Comparison of ENCODE assay signal across 8 cellular contexts in genomic region chr11:70202898-70203748, GRCh38. TPM values are rescaled to one million over a fixed set of nuclear protein-coding genes. Genes with fewer than 3 reads are reported as not detected.
DNase-seq lines count a peak whose midpoint lies in the region; ATAC-seq, FAIRE-seq and TF ChIP-seq lines count a peak whose summit lies in the region.

Gene FADD, plus strand, starts transcription at chr11:70203296. Its CDS starts 164 bp downstream, at chr11:70203460.

- TF ChIP-seq CTCF in kidney (IDR thresholded peaks at IDR 0.05; ENCODE audit: borderline replicate concordance, extremely low read depth, insufficient read depth): no peak

- H3K4me1 Mint-ChIP-seq in central memory CD8-positive, alpha-beta T cell: peaks cover 31% of the 10 kb centered on the region

- peak; percentile 61 for ATAC-seq in GM18868 (IDR thresholded peaks at IDR 0.05; ENCODE audit: unreplicated experiment)
- ATAC-seq in HG03135 (IDR thresholded peaks at IDR 0.05; ENCODE audit: unreplicated experiment): peak; percentile 77
- peak; percentile 50 to 58 for ATAC-seq in activated CD4-positive, CD25-positive, alpha-beta regulatory T cell treated with anti-CD3 and anti-CD28 coated beads, Interleukin-2, amount 50 U/mL, for 24 hours
- ATAC-seq in central memory CD8-positive, alpha-beta T cell (replicated peaks; ENCODE audit: extremely low read depth, poor library complexity, severe bottlenecking): peak; percentile 67

- DNase-seq in ACHN: peak; percentile 94
- peak; percentile 90 for DNase-seq in NCI-H345 treated with DMSO at 0.1 percent for 48 hours (lab: John Stamatoyannopoulos, UW; ENCODE audit: unreplicated experiment)
- DNase-seq in central memory CD8-positive, alpha-beta T cell (ENCODE audit: low spot score in 2 of 2): peak; percentile 75 to 88
- DNase-seq in kidney: peak; percentile 95
- peak; percentile 82 to 83 for DNase-seq in stimulated activated CD4-positive, alpha-beta T cell treated with anti-CD3 and anti-CD28 coated beads, Interleukin-15, amount 100 ng/mL, for 1 hour (ENCODE audit: low read depth in 1 of 2, low spot score in 1 of 2)

- peaks cover 9 to 18% of the 10 kb centered on the region in 2 donors for H3K36me3 ChIP-seq in kidney (ENCODE audit: control insufficient read depth in 1 of 2, insufficient read depth in 2 of 2, low read length in 2 of 2)

- H3K27me3 Mint-ChIP-seq in central memory CD8-positive, alpha-beta T cell: no peaks in the 10 kb centered on the region

- no peak for FAIRE-seq in kidney (lab: Jason Lieb, UNC)

- H3K4me3 Mint-ChIP-seq in central memory CD8-positive, alpha-beta T cell: peak within 1 kb of the TSS; percentile 92

- H3K9me3 Mint-ChIP-seq in central memory CD8-positive, alpha-beta T cell: no peaks in the 10 kb centered on the region

- H3K9me3 ChIP-seq in kidney (ENCODE audit: control insufficient read depth in 1 of 2, low read length in 2 of 2): no peaks in the 10 kb centered on the region

- peak within 1 kb of the TSS; percentile 98 to 99 for H3K9ac ChIP-seq in kidney (ENCODE audit: low read length in 2 of 2)

- peak within 1 kb of the TSS; percentile 98 for H3K27ac Mint-ChIP-seq in central memory CD8-positive, alpha-beta T cell (ENCODE audit: low read depth)

- peak within 1 kb of the TSS; percentile 97 to 99 for H3K4me3 ChIP-seq in kidney (ENCODE audit: low read length in 2 of 2)

- intact Hi-C loops in kidney (cut with DNase I): no loop called here

- in situ Hi-C loops in ACHN (cut with HindIII; ENCODE audit: low pct_ligation_motif_present, low pct_unique_long_range_greater_than_20kb, low sequenced_read_pairs): no loop called here

- H3K4me1 ChIP-seq in kidney (ENCODE audit: control insufficient read depth in 1 of 2, insufficient read depth in 1 of 2, low read depth in 1 of 2, low read length in 2 of 2): peaks cover 29 to 31% of the 10 kb centered on the region in 2 donors

- H3K27ac ChIP-seq in kidney (ENCODE audit: low read depth in 2 of 2, low read length in 2 of 2): peak within 1 kb of the TSS; percentile 91 to 94

- H3K36me3 Mint-ChIP-seq in central memory CD8-positive, alpha-beta T cell (ENCODE audit: insufficient read depth): peaks cover 28% of the 10 kb centered on the region

RNA-seq across cellular contexts. Expression of gene FADD, which starts in this region (rescaled TPM):
- 31.5 TPM for total RNA-seq in kidney
- 27.8 TPM for polyA plus RNA-seq in kidney (ENCODE audit: insufficient read depth, low read depth, low replicate concordance)

Comparison
In these comparisons a context has a peak if more than half of its experiments do, and no peak if none do; other contexts are left out.
1. Peak in every context shown above with its lines: DNase-seq, ATAC-seq, H3K4me3 ChIP-seq and H3K27ac ChIP-seq.